In the genomic region with DNA sequence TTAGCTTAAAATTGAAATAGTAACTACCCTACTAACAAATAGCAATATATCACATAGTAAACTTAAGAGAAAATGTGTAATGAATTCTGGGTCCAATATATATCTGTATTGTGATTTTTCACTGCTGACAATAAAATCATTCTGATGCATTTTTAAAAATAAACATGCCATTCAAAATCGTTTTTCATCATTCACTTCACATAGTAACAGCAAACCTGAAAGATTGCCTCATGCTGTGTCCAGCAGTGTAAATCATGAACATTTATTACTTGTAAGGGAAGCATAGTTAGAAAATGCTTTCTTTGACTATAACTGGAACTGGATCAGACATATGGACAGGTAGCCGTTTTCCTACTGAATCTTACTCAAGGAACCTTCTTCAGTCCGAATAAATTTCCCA, we compare ENCODE assay signal across 19 cellular contexts.
DNase-seq lines count a peak whose midpoint lies in the region; ATAC-seq, FAIRE-seq and TF ChIP-seq lines count a peak whose summit lies in the region.
"Had no signal": no experiment of that assay in that cellular context is flagged by ENCODE, and none has a peak within 500 bp of the region (broad histone marks: within the 10 kb centered on the region; RNA-seq: fewer than 3 reads in every experiment).

No MANE protein-coding gene starts in this region.

- DNase-seq in NCI-H1417 (lab: John Stamatoyannopoulos, UW) (peak in 2 of 3 experiments; percentile 13 to 61), NCI-H1417 treated with DMSO at 0.1 percent for 48 hours (lab: John Stamatoyannopoulos, UW) (no peak), NCI-H69 (lab: John Stamatoyannopoulos, UW) (peak; percentile 54), H1 (ENCODE audit: low read depth in 1 of 2, low spot score in 2 of 2) (no peak), KBM-7 (no peak)
- DNase-seq in activated T-cell treated with anti-CD3 and anti-CD28 coated beads, Interleukin-2, amount 50 U/mL, for 1 hour: no peak
- DNase-seq: CD4-positive, alpha-beta memory T cell; DMS153; DMS79; GDM1; HFFc6 had no signal

- peak; percentile 63 for FAIRE-seq in H1 (lab: Jason Lieb, UNC)
- FAIRE-seq: GM12892, GM18507, K562 had no signal

- CTCF ChIA-PET in H1 (lab: Charles Lee; ENCODE audit: partially characterized antibody): no interaction called here

- no peak overlapping the region for H2BK5ac ChIP-seq in H1 (ENCODE audit: low read depth, low read length)

- H3K56ac ChIP-seq in H1 (replicated peaks; ENCODE audit: insufficient read length, low read depth, low read length): no peak overlapping the region

- no peaks in the 10 kb centered on the region for H3K79me1 ChIP-seq in H1 (ENCODE audit: low read depth, low read length)

- TF ChIP-seq EP300 in H1 (IDR thresholded peaks at IDR 0.05; ENCODE audit: borderline replicate concordance in 1 of 2, low read depth in 2 of 2, low read length in 2 of 2): no peak

- no peaks in the 10 kb centered on the region for H4K20me1 ChIP-seq in H1 (replicated peaks in 1 of 2; ENCODE audit: control insufficient read depth in 1 of 2, insufficient read depth in 2 of 2, low read length in 2 of 2)
- H4K20me1 ChIP-seq: BLaER1 had no signal

- H4K8ac ChIP-seq in H1 (ENCODE audit: extremely low read depth, insufficient read depth, low read length): no peak overlapping the region

- 80% methylated on average over 3 of the region's 3 CpGs; no CpG with 5 or more reads in 1 of the 2 experiments for WGBS in H1 (ENCODE audit: extremely low coverage in 1 of 2, insufficient coverage in 1 of 2, insufficient read length in 1 of 2, insufficient replicate concordance in 2 of 2, low coverage in 1 of 2, low lambda C conversion rate in 2 of 2, missing lambda C conversion rate in 1 of 2), 2 experiments

- no peak overlapping the region for H2AFZ ChIP-seq in H1 (ENCODE audit: low read length)

- H3K23ac ChIP-seq in H1 (ENCODE audit: insufficient read length): no peak overlapping the region

- no peak overlapping the region for H2BK15ac ChIP-seq in H1 (ENCODE audit: low read length)

- H3K9me3 ChIP-seq in H1 (ENCODE audit: insufficient read depth in 2 of 2, low read depth in 1 of 2, low read length in 1 of 2): no peaks in the 10 kb centered on the region
- H3K9me3 ChIP-seq: BLaER1, HAP-1 had no signal

- in situ Hi-C loops in KBM-7 (cut with MboI; ENCODE audit: low pct_unique_long_range_greater_than_20kb, low sequenced_read_pairs): no loop called here

- H4K91ac ChIP-seq in H1 (replicated peaks; ENCODE audit: insufficient read length, low read length): no peak overlapping the region

- no peak overlapping the region for H2AK5ac ChIP-seq in H1 (ENCODE audit: low read depth, low read length)

- no peak for TF ChIP-seq CTCF in H1 (IDR thresholded peaks at IDR 0.05; ENCODE audit: control extremely low read depth in 1 of 3, insufficient read depth in 1 of 3, low read depth in 1 of 3, low read length in 3 of 3)

- H3K9ac ChIP-seq in H1 (replicated peaks in 1 of 4; ENCODE audit: extremely low read depth in 1 of 4, low read depth in 3 of 4, low read length in 3 of 4): no peak overlapping the region
- H3K9ac ChIP-seq: BLaER1 had no signal

- H3K14ac ChIP-seq in H1 (ENCODE audit: insufficient read length): no peak overlapping the region

- no peaks in the 10 kb centered on the region for H3K23me2 ChIP-seq in H1 (ENCODE audit: low read depth, low read length)

- H4K5ac ChIP-seq in H1 (ENCODE audit: insufficient read length, low read depth, low read length): no peak overlapping the region

- POLR2A ChIA-PET in H1 (lab: Charles Lee; ENCODE audit: partially characterized antibody): no interaction called here

- TF ChIP-seq POLR2A in H1 (IDR thresholded peaks at IDR 0.05; ENCODE audit: control extremely low read depth in 1 of 2, low read depth in 2 of 2, low read length in 2 of 2): no peak

- no peak for ATAC-seq in GM19467 (IDR thresholded peaks at IDR 0.05; ENCODE audit: unreplicated experiment)
- ATAC-seq: K562 had no signal

- peaks cover under 1 to 6% (median 3%) of the 10 kb centered on the region in 4 experiments; a peak in 5 of 7 replicates for H3K4me1 ChIP-seq in H1 (replicated peaks in 1 of 4; ENCODE audit: control insufficient read depth in 3 of 4, insufficient read depth in 4 of 4, low read length in 3 of 4)
- H3K4me1 ChIP-seq: BLaER1 had no signal

- H2BK120ac ChIP-seq in H1 (replicated peaks; ENCODE audit: low read depth, low read length): no peak overlapping the region

- H3K36me3 ChIP-seq in H1 (ENCODE audit: control insufficient read depth in 2 of 4, insufficient read depth in 4 of 4, low read length in 3 of 4): peaks cover 0 to 15% (median 1%) of the 10 kb centered on the region in 4 experiments; a peak in 4 of 8 replicates

- no peak overlapping the region for H3K4ac ChIP-seq in H1 (replicated peaks; ENCODE audit: insufficient read length, low read depth, low read length)

- TF ChIP-seq RAD21 in H1 (IDR thresholded peaks at IDR 0.05 in 1 of 2, conservative IDR thresholded peaks at IDR 0.05 in 1 of 2; ENCODE audit: low read depth in 2 of 2, low read length in 2 of 2): no peak

- no peak overlapping the region for H2BK20ac ChIP-seq in H1 (ENCODE audit: low read length)

- H3K27me3 ChIP-seq in H1 (replicated peaks in 1 of 4; ENCODE audit: control insufficient read depth in 3 of 4, extremely low read depth in 1 of 4, insufficient read depth in 3 of 4, low read length in 3 of 4): no peaks in the 10 kb centered on the region
- H3K27me3 ChIP-seq: BLaER1 had no signal

- no peak overlapping the region for H2BK12ac ChIP-seq in H1 (ENCODE audit: low read depth, low read length)

- no peak overlapping the region for H3K4me2 ChIP-seq in H1 (ENCODE audit: insufficient read depth in 1 of 2, low read depth in 2 of 2, low read length in 2 of 2)
- H3K4me2 ChIP-seq: BLaER1 had no signal

- no peaks in the 10 kb centered on the region for H3K79me2 ChIP-seq in H1 (ENCODE audit: control insufficient read depth in 1 of 2, insufficient read depth in 2 of 2, low read length in 2 of 2)

- H3K4me3 ChIP-seq in H1 (ENCODE audit: extremely low read depth in 1 of 4, insufficient read depth in 2 of 4, low read depth in 3 of 4, low read length in 4 of 4): no peak overlapping the region
- H3K4me3 ChIP-seq: BLaER1, HAP-1, K562 had no signal

- no peak overlapping the region for H3K27ac ChIP-seq in H1 (ENCODE audit: low read depth, low read length)
- H3K27ac ChIP-seq: 22Rv1, BLaER1, HL-60 had no signal

- no peak overlapping the region for H3K18ac ChIP-seq in H1 (ENCODE audit: extremely low read depth, low read length)

TF ChIP-seq in H1, 55 proteins besides CTCF, POLR2A, EP300 and RAD21:
- TF ChIP-seq YY1 (IDR thresholded peaks at IDR 0.05; ENCODE audit: low read depth, low read length): no peak
- TF ChIP-seq SRF (IDR thresholded peaks at IDR 0.05; ENCODE audit: low read depth, low read length): no peak
- TF ChIP-seq, protein P1, sequence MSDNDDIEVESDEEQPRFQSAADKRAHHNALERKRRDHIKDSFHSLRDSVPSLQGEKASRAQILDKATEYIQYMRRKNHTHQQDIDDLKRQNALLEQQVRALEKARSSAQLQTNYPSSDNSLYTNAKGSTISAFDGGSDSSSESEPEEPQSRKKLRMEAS (IDR thresholded peaks at IDR 0.05): no peak
- TF ChIP-seq ASH2L (IDR thresholded peaks at IDR 0.05; ENCODE audit: low read length): no peak
- TF ChIP-seq KDM5A (IDR thresholded peaks at IDR 0.05; ENCODE audit: low read length): no peak
- TF ChIP-seq, protein P2, sequence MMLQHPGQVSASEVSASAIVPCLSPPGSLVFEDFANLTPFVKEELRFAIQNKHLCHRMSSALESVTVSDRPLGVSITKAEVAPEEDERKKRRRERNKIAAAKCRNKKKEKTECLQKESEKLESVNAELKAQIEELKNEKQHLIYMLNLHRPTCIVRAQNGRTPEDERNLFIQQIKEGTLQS (IDR thresholded peaks at IDR 0.05; ENCODE audit: insufficient read depth, low read depth, low read length): no peak
- TF ChIP-seq SIX5 (IDR thresholded peaks at IDR 0.05; ENCODE audit: low read depth, low read length): no peak
- TF ChIP-seq CEBPB (IDR thresholded peaks at IDR 0.05; ENCODE audit: low read depth, low read length): no peak
- TF ChIP-seq, protein P3, sequence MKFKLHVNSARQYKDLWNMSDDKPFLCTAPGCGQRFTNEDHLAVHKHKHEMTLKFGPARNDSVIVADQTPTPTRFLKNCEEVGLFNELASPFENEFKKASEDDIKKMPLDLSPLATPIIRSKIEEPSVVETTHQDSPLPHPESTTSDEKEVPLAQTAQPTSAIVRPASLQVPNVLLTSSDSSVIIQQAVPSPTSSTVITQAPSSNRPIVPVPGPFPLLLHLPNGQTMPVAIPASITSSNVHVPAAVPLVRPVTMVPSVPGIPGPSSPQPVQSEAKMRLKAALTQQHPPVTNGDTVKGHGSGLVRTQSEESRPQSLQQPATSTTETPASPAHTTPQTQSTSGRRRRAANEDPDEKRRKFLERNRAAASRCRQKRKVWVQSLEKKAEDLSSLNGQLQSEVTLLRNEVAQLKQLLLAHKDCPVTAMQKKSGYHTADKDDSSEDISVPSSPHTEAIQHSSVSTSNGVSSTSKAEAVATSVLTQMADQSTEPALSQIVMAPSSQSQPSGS (IDR thresholded peaks at IDR 0.05; ENCODE audit: low read length): no peak
- no peak for TF ChIP-seq CBX5 (IDR thresholded peaks at IDR 0.05; ENCODE audit: low read depth, low read length)
- no peak for TF ChIP-seq HDAC6 (IDR thresholded peaks at IDR 0.05; ENCODE audit: low read depth, low read length)
- no peak for TF ChIP-seq JUND (IDR thresholded peaks at IDR 0.05; ENCODE audit: low read length)

Comparison
In these comparisons a context has a peak if more than half of its experiments do, and no peak if none do; other contexts are left out.
1. DNase-seq: peak in NCI-H1417 (2 of 3) and NCI-H69 (single experiment); none in NCI-H1417 treated with DMSO at 0.1 percent for 48 hours (single experiment), H1 (0 of 2), KBM-7 (single experiment) and activated T-cell treated with anti-CD3 and anti-CD28 coated beads, Interleukin-2, amount 50 U/mL, for 1 hour (single experiment).